ENCODE assay signal across 9 cellular contexts in the genomic region with DNA sequence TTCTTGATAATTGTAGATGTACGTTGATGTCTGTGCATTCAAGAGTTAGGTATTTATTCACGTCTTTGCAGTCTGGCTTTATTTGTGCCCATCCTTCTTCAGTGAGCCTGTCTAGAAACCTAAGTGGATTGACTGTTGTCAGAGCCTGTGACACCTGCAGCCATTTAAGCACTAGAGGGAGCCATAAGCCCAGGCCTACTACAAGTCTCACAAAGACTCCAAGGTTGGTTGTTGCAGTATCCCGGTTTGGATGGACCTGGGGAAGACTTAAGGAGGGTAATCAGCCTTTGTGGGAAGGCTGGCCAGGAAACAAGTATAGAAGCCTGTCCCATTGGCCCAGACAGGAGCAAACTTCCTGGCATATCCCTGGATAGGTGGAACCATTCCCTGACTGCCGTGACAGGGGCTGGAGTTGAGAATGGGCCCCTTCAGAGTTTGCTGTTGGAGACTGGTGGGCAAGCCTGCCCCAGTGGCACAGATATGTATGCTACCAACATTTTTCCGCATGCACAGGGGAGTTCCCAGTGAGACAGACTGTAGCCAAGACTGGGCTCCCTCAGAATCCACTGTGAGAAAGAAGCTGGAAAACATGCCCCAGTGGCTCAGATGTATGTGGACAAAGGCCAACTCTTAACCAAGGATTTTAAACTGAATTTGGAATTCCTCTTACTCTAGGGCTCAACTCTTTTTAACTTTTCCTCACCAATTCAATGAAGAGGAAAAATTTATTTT. TPM values are rescaled to one million over a fixed set of nuclear protein-coding genes. Genes with fewer than 3 reads are reported as not detected.
DNase-seq lines count a peak whose midpoint lies in the region; ATAC-seq and TF ChIP-seq lines count a peak whose summit lies in the region.
"Had no signal": no experiment of that assay in that cellular context is flagged by ENCODE, and none has a peak within 500 bp of the region (broad histone marks: within the 10 kb centered on the region; RNA-seq: fewer than 3 reads in every experiment).

No MANE protein-coding gene starts in this region.

- H3K36me3 Mint-ChIP-seq in activated CD4-positive, alpha-beta memory T cell treated with anti-CD3 and anti-CD28 coated beads for 36 hours, result no peaks in the 10 kb centered on the region
- no peaks in the 10 kb centered on the region for H3K36me3 Mint-ChIP-seq in activated CD4-positive, alpha-beta memory T cell treated with anti-CD3 and anti-CD28 coated beads, Interleukin-2, amount 10 ng/mL, durations not matched to agents 7 days and 5 days (ENCODE audit: low read depth)

- intact Hi-C loops in activated CD4-positive, alpha-beta memory T cell treated with anti-CD3 and anti-CD28 coated beads for 36 hours (cut with micrococcal nuclease), result no loop called here

- H3K4me3 ChIP-seq in foreskin fibroblast (ENCODE audit: low read depth in 1 of 2, low read length in 2 of 2) (no peak overlapping the region), retinal pigment epithelial cell (ENCODE audit: low read length) (no peak overlapping the region)

- TF ChIP-seq CTCF in foreskin fibroblast (IDR thresholded peaks at IDR 0.05; ENCODE audit: low read depth, low read length) (peak; percentile 83), retinal pigment epithelial cell (conservative IDR thresholded peaks at IDR 0.05; ENCODE audit: low read depth, low read length) (peak; percentile 96)

- H3K9me3 Mint-ChIP-seq in activated CD4-positive, alpha-beta memory T cell treated with anti-CD3 and anti-CD28 coated beads for 36 hours, result no peaks in the 10 kb centered on the region
- H3K9me3 Mint-ChIP-seq in activated CD4-positive, alpha-beta memory T cell treated with anti-CD3 and anti-CD28 coated beads, Interleukin-2, amount 10 ng/mL, durations not matched to agents 7 days and 5 days, result no peaks in the 10 kb centered on the region

- ATAC-seq in GM21825 (IDR thresholded peaks at IDR 0.05; ENCODE audit: unreplicated experiment) (no peak), GM21529 (IDR thresholded peaks at IDR 0.05; ENCODE audit: unreplicated experiment) (no peak)

- H3K4me3 Mint-ChIP-seq in activated CD4-positive, alpha-beta memory T cell treated with anti-CD3 and anti-CD28 coated beads for 36 hours, result no peak overlapping the region
- no peak overlapping the region for H3K4me3 Mint-ChIP-seq in activated CD4-positive, alpha-beta memory T cell treated with anti-CD3 and anti-CD28 coated beads, Interleukin-2, amount 10 ng/mL, durations not matched to agents 7 days and 5 days

- CTCF ChIA-PET in activated CD4-positive, alpha-beta memory T cell treated with anti-CD3 and anti-CD28 coated beads for 36 hours (lab: Charles Lee), result no interaction called here
- CTCF ChIA-PET in activated CD4-positive, alpha-beta memory T cell treated with anti-CD3 and anti-CD28 coated beads, Interleukin-2, amount 10 ng/mL, durations not matched to agents 7 days and 5 days (lab: Charles Lee), result no interaction called here

- H3K27ac Mint-ChIP-seq in activated CD4-positive, alpha-beta memory T cell treated with anti-CD3 and anti-CD28 coated beads for 36 hours, result no peak overlapping the region
- no peak overlapping the region for H3K27ac Mint-ChIP-seq in activated CD4-positive, alpha-beta memory T cell treated with anti-CD3 and anti-CD28 coated beads, Interleukin-2, amount 10 ng/mL, durations not matched to agents 7 days and 5 days

- no peaks in the 10 kb centered on the region for H3K4me1 Mint-ChIP-seq in activated CD4-positive, alpha-beta memory T cell treated with anti-CD3 and anti-CD28 coated beads for 36 hours (ENCODE audit: low read depth)
- no peaks in the 10 kb centered on the region for H3K4me1 Mint-ChIP-seq in activated CD4-positive, alpha-beta memory T cell treated with anti-CD3 and anti-CD28 coated beads, Interleukin-2, amount 10 ng/mL, durations not matched to agents 7 days and 5 days

- no peaks in the 10 kb centered on the region for H3K27me3 Mint-ChIP-seq in activated CD4-positive, alpha-beta memory T cell treated with anti-CD3 and anti-CD28 coated beads for 36 hours
- no peaks in the 10 kb centered on the region for H3K27me3 Mint-ChIP-seq in activated CD4-positive, alpha-beta memory T cell treated with anti-CD3 and anti-CD28 coated beads, Interleukin-2, amount 10 ng/mL, durations not matched to agents 7 days and 5 days

- DNase-seq in activated CD4-positive, alpha-beta memory T cell treated with anti-CD3 and anti-CD28 coated beads for 36 hours, result peak; percentile 12
- no peak for DNase-seq in activated CD4-positive, alpha-beta memory T cell treated with anti-CD3 and anti-CD28 coated beads, Interleukin-2, amount 10 ng/mL, durations not matched to agents 7 days and 5 days
- peak; percentile 17 for DNase-seq in NCI-H1105 (lab: John Stamatoyannopoulos, UW)
- DNase-seq in SK-N-DZ (ENCODE audit: low spot score), result peak; percentile 80
- DNase-seq in foreskin fibroblast, result peak; percentile 50 to 73
- DNase-seq in retinal pigment epithelial cell (ENCODE audit: low read depth), result peak; percentile 48

- POLR2A ChIA-PET in activated CD4-positive, alpha-beta memory T cell treated with anti-CD3 and anti-CD28 coated beads for 36 hours (lab: Charles Lee), result no interaction called here
- POLR2A ChIA-PET in activated CD4-positive, alpha-beta memory T cell treated with anti-CD3 and anti-CD28 coated beads, Interleukin-2, amount 10 ng/mL, durations not matched to agents 7 days and 5 days (lab: Charles Lee), result no interaction called here

RNA-seq across cellular contexts. Expression of a gene that starts 9.3 kb away (rescaled TPM):
- total RNA-seq in activated CD4-positive, alpha-beta memory T cell treated with anti-CD3 and anti-CD28 coated beads for 36 hours, result not detected
- total RNA-seq in activated CD4-positive, alpha-beta memory T cell treated with anti-CD3 and anti-CD28 coated beads, Interleukin-2, amount 10 ng/mL, durations not matched to agents 7 days and 5 days, result not detected
- not detected in 2 replicates for polyA plus RNA-seq in SK-N-DZ (2014; cell fraction: cytosol; rRNA removed)
- not detected in 2 replicates for polyA plus RNA-seq in SK-N-DZ (2014; cell fraction: nucleus; rRNA removed)
- polyA plus RNA-seq: adipose tissue had no signal
